Comparison of ENCODE assay signal across 10 cellular contexts in genomic region chr17:44216674-44217073, GRCh38. TPM values are rescaled to one million over a fixed set of nuclear protein-coding genes. Genes with fewer than 3 reads are reported as not detected.
DNase-seq lines count a peak whose midpoint lies in the region; ATAC-seq and TF ChIP-seq lines count a peak whose summit lies in the region.
"Had no signal": no experiment of that assay in that cellular context is flagged by ENCODE, and none has a peak within 500 bp of the region (broad histone marks: within the 10 kb centered on the region; RNA-seq: fewer than 3 reads in every experiment).

No MANE protein-coding gene starts in this region.

- H3K4me3 Mint-ChIP-seq in activated T-cell treated with anti-CD3 and anti-CD28 coated beads, Interleukin-2, amount 50 U/mL, for 4 hours, result peak overlapping the region; percentile 84
- H3K4me3 Mint-ChIP-seq in stimulated activated naive CD8-positive, alpha-beta T cell treated with anti-CD3 and anti-CD28 coated beads, Interleukin-15, amount 100 ng/mL, for 72 hours, result peak overlapping the region; percentile 91 to 96

- H3K9me3 Mint-ChIP-seq in activated T-cell treated with anti-CD3 and anti-CD28 coated beads, Interleukin-2, amount 50 U/mL, for 4 hours, result no peaks in the 10 kb centered on the region
- peaks cover 0 to 6% of the 10 kb centered on the region in 2 donors for H3K9me3 Mint-ChIP-seq in stimulated activated naive CD8-positive, alpha-beta T cell treated with anti-CD3 and anti-CD28 coated beads, Interleukin-15, amount 100 ng/mL, for 72 hours

- no peaks in the 10 kb centered on the region for H3K27me3 ChIP-seq in gastroesophageal sphincter

- H3K27me3 Mint-ChIP-seq in activated T-cell treated with anti-CD3 and anti-CD28 coated beads, Interleukin-2, amount 50 U/mL, for 4 hours (ENCODE audit: low read depth), result no peaks in the 10 kb centered on the region
- no peaks in the 10 kb centered on the region for H3K27me3 Mint-ChIP-seq in stimulated activated naive CD8-positive, alpha-beta T cell treated with anti-CD3 and anti-CD28 coated beads, Interleukin-15, amount 100 ng/mL, for 72 hours

- H3K36me3 Mint-ChIP-seq in activated T-cell treated with anti-CD3 and anti-CD28 coated beads, Interleukin-2, amount 50 U/mL, for 4 hours (ENCODE audit: insufficient read depth), result peaks cover 36% of the 10 kb centered on the region

- no peak for TF ChIP-seq CTCF in gastroesophageal sphincter (IDR thresholded peaks at IDR 0.05)

- no peak for ATAC-seq in activated T-cell treated with anti-CD3 and anti-CD28 coated beads, Interleukin-2, amount 50 U/mL, for 4 hours
- ATAC-seq in stimulated activated naive CD8-positive, alpha-beta T cell treated with anti-CD3 and anti-CD28 coated beads, Interleukin-15, amount 100 ng/mL, for 72 hours, result no peak
- ATAC-seq in HG02973 (IDR thresholded peaks at IDR 0.05; ENCODE audit: unreplicated experiment) (no peak), gastroesophageal sphincter (no peak)

- peaks cover 52% of the 10 kb centered on the region for H3K4me1 Mint-ChIP-seq in activated T-cell treated with anti-CD3 and anti-CD28 coated beads, Interleukin-2, amount 50 U/mL, for 4 hours (ENCODE audit: low read depth)
- H3K4me1 Mint-ChIP-seq in stimulated activated naive CD8-positive, alpha-beta T cell treated with anti-CD3 and anti-CD28 coated beads, Interleukin-15, amount 100 ng/mL, for 72 hours, result peaks cover 60% of the 10 kb centered on the region

- TF ChIP-seq POLR2A in gastroesophageal sphincter (IDR thresholded peaks at IDR 0.05), result no peak

- H3K27ac ChIP-seq in gastroesophageal sphincter, result peak overlapping the region in 1 of 4 donors; percentile 93

- WGBS in gastroesophageal sphincter (ENCODE audit: low coverage in 1 of 2), 2 donors, result 54 to 67% methylated on average over 3 to 4 of the region's 5 CpGs

- no peak for TF ChIP-seq EP300 in gastroesophageal sphincter (IDR thresholded peaks at IDR 0.05)

- no peaks in the 10 kb centered on the region for H3K9me3 ChIP-seq in gastroesophageal sphincter

- H3K4me3 ChIP-seq in gastroesophageal sphincter, result no peak overlapping the region

- H3K27ac Mint-ChIP-seq in stimulated activated naive CD8-positive, alpha-beta T cell treated with anti-CD3 and anti-CD28 coated beads, Interleukin-15, amount 100 ng/mL, for 72 hours, result peak overlapping the region; percentile 75 to 95

- intact Hi-C loops in posterior vena cava (cut with DNase I), result no loop called here

- peaks cover 0 to 54% of the 10 kb centered on the region in 2 donors for H3K36me3 ChIP-seq in gastroesophageal sphincter

- peaks cover 7 to 44% (median 14%) of the 10 kb centered on the region in 3 donors for H3K4me1 ChIP-seq in gastroesophageal sphincter

- DNase-seq in activated T-cell treated with anti-CD3 and anti-CD28 coated beads, Interleukin-2, amount 50 U/mL, for 4 hours, result no peak
- DNase-seq in activated T-cell treated with anti-CD3 and anti-CD28 coated beads for 4 hours (no peak), RKO (ENCODE audit: low spot score) (peak; percentile 32), dermis blood vessel endothelial cell (peak; percentile 28), posterior vena cava (ENCODE audit: low spot score) (no peak)
- no peak for DNase-seq in stimulated activated naive CD8-positive, alpha-beta T cell treated with anti-CD3 and anti-CD28 coated beads, Interleukin-15, amount 100 ng/mL, for 72 hours

RNA-seq across cellular contexts. Expression of gene UBTF, which starts 2.8 kb away (rescaled TPM):
- total RNA-seq in activated T-cell treated with anti-CD3 and anti-CD28 coated beads, Interleukin-2, amount 50 U/mL, for 4 hours, result 100 to 1,000 TPM; 147 to 158 (median 154) TPM
- total RNA-seq in dermis blood vessel endothelial cell, result 59.2 and 68.4 TPM in 2 replicates
- total RNA-seq in posterior vena cava, result 10 to 100 TPM; 42.6 to 59.7 TPM
- total RNA-seq in gastroesophageal sphincter, result 10 to 100 TPM; 55.6 to 85.5 (median 60.4) TPM

RNA-seq across cellular contexts. Expression of gene ATXN7L3, which starts 17.0 kb away (rescaled TPM):
- total RNA-seq in activated T-cell treated with anti-CD3 and anti-CD28 coated beads, Interleukin-2, amount 50 U/mL, for 4 hours, result 100 to 1,000 TPM; 101 to 111 (median 110) TPM
- total RNA-seq in dermis blood vessel endothelial cell (51.1 and 67.7 TPM in 2 replicates), posterior vena cava (10 to 100 TPM; 49.2 to 61.9 TPM), gastroesophageal sphincter (10 to 100 TPM; 33.2 to 63.0 (median 49.0) TPM)

RNA-seq across cellular contexts. Expression of gene TMUB2, which starts 29.9 kb away (rescaled TPM):
- 10 to 100 TPM; 15.2 to 19.6 (median 17.9) TPM for total RNA-seq in activated T-cell treated with anti-CD3 and anti-CD28 coated beads, Interleukin-2, amount 50 U/mL, for 4 hours
- total RNA-seq in dermis blood vessel endothelial cell (37.0 and 40.2 TPM in 2 replicates), posterior vena cava (10 to 100 TPM; 26.3 to 31.2 TPM), gastroesophageal sphincter (10 to 100 TPM; 28.3 to 36.1 (median 29.8) TPM)

RNA-seq across cellular contexts. Expression of gene ASB16, which starts 46.2 kb away (rescaled TPM):
- under 1 TPM in 2 of 3 donors, not detected in 1; 0.08 to 0.11 TPM for total RNA-seq in activated T-cell treated with anti-CD3 and anti-CD28 coated beads, Interleukin-2, amount 50 U/mL, for 4 hours
- 0.17 TPM in 1 of 2 replicates, not detected in the other for total RNA-seq in dermis blood vessel endothelial cell
- total RNA-seq in posterior vena cava, result 1 to 10 TPM in 1 of 2 donors, under 1 TPM in 1; 0.19 to 1.5 TPM
- 1 to 10 TPM; 1.8 to 6.9 (median 3.9) TPM for total RNA-seq in gastroesophageal sphincter
- total RNA-seq: lung microvascular endothelial cell, NCI-H460 had no signal

RNA-seq across cellular contexts. Expression of gene SLC4A1, which starts 51.3 kb away (rescaled TPM):
- total RNA-seq in activated T-cell treated with anti-CD3 and anti-CD28 coated beads, Interleukin-2, amount 50 U/mL, for 4 hours, result not detected
- total RNA-seq in dermis blood vessel endothelial cell (not detected in 2 replicates), posterior vena cava (1 to 10 TPM; 1.5 to 4.2 TPM), gastroesophageal sphincter (under 1 TPM in 3 of 4 donors, not detected in 1; 0.08 to 0.54 (median 0.45) TPM)
- total RNA-seq: lung microvascular endothelial cell, NCI-H460 had no signal

Comparison
In these comparisons a context has a peak if more than half of its experiments do, and no peak if none do; other contexts are left out.
1. DNase-seq: peak in RKO (single experiment) and dermis blood vessel endothelial cell (single experiment); none in activated T-cell treated with anti-CD3 and anti-CD28 coated beads, Interleukin-2, amount 50 U/mL, for 4 hours (single experiment), activated T-cell treated with anti-CD3 and anti-CD28 coated beads for 4 hours (single experiment), stimulated activated naive CD8-positive, alpha-beta T cell treated with anti-CD3 and anti-CD28 coated beads, Interleukin-15, amount 100 ng/mL, for 72 hours (0 of 2) and posterior vena cava (single experiment).